ENCODE assay signal across 8 cellular contexts in genomic region chr14:64970776-64971451, GRCh38. TPM values are rescaled to one million over a fixed set of nuclear protein-coding genes. Genes with fewer than 3 reads are reported as not detected.
A peak's percentile ranks its signal among the peaks of the same experiment; 100 is the strongest.
DNase-seq lines count a peak whose midpoint lies in the region; ATAC-seq and TF ChIP-seq lines count a peak whose summit lies in the region.

No MANE protein-coding gene starts in this region.

- no peaks in the 10 kb centered on the region for H3K36me3 ChIP-seq in iPS-15b (ENCODE audit: control insufficient read depth, insufficient read depth, low read length)
- H3K36me3 ChIP-seq in smooth muscle cell (ENCODE audit: low read depth) = no peaks in the 10 kb centered on the region

- H2AFZ ChIP-seq in smooth muscle cell (ENCODE audit: low read depth) = no peak overlapping the region

- H3K27ac ChIP-seq in smooth muscle cell (ENCODE audit: low read depth) = no peak overlapping the region

- WGBS in smooth muscle cell (ENCODE audit: low lambda C conversion rate) = 54% methylated on average over 6 of the region's 6 CpGs

- H3K9me3 ChIP-seq in iPS-15b (ENCODE audit: control insufficient read depth, insufficient read depth, low read length) (no peaks in the 10 kb centered on the region), smooth muscle cell (replicated peaks; ENCODE audit: low read depth) (no peaks in the 10 kb centered on the region)

- DNase-seq in NCI-H2196 (lab: John Stamatoyannopoulos, UW; ENCODE audit: unreplicated experiment) (peak; percentile 17), NCI-H2196 treated with DMSO at 0.1 percent for 48 hours (lab: John Stamatoyannopoulos, UW; ENCODE audit: unreplicated experiment) (no peak), smooth muscle cell (lab: John Stamatoyannopoulos, UW; ENCODE audit: unreplicated experiment) (no peak), inferior parietal cortex (ENCODE audit: extremely low spot score) (no peak)
- no peak for DNase-seq in activated CD4-positive, CD25-positive, alpha-beta regulatory T cell treated with anti-CD3 and anti-CD28 coated beads, Interleukin-2, amount 50 U/mL, for 72 hours

- H4K20me1 ChIP-seq in smooth muscle cell (ENCODE audit: low read depth) = peaks cover 13% of the 10 kb centered on the region

- H3K4me1 ChIP-seq in iPS-15b (ENCODE audit: control insufficient read depth, insufficient read depth, low read length) (peaks cover 20% of the 10 kb centered on the region), smooth muscle cell (ENCODE audit: low read depth) (no peaks in the 10 kb centered on the region)

- H3K79me2 ChIP-seq in smooth muscle cell (ENCODE audit: low read depth) = no peaks in the 10 kb centered on the region

- no peaks in the 10 kb centered on the region for H3F3A ChIP-seq in smooth muscle cell (ENCODE audit: low read depth)

- TF ChIP-seq CTCF in WI38 (IDR thresholded peaks at IDR 0.05; ENCODE audit: low read depth, low read length) (no peak), smooth muscle cell (IDR thresholded peaks at IDR 0.05; ENCODE audit: borderline replicate concordance, insufficient read depth, poor library complexity, severe bottlenecking) (no peak)

- H3K4me2 ChIP-seq in smooth muscle cell = peak overlapping the region; percentile 98

- no peak for ATAC-seq in HG03432 (IDR thresholded peaks at IDR 0.05; ENCODE audit: unreplicated experiment)

- H3K4me3 ChIP-seq in WI38 (ENCODE audit: low read depth, low read length) (peak overlapping the region; percentile 63), iPS-15b (ENCODE audit: low read depth, low read length) (peak overlapping the region; percentile 74), smooth muscle cell (peak overlapping the region; percentile 80)

- H3K9ac ChIP-seq in iPS-15b (ENCODE audit: low read depth, low read length) (no peak overlapping the region), smooth muscle cell (ENCODE audit: low read depth) (no peak overlapping the region)

- H3K27me3 ChIP-seq in iPS-15b (ENCODE audit: control insufficient read depth, insufficient read depth, low read length) = no peaks in the 10 kb centered on the region
- no peaks in the 10 kb centered on the region for H3K27me3 ChIP-seq in smooth muscle cell (ENCODE audit: low read depth)

RNA-seq across cellular contexts. Expression of gene RAB15, which starts 1.2 kb away (rescaled TPM):
- 7.1 and 10.3 TPM in 2 replicates for total RNA-seq in smooth muscle cell
- 7.7 and 16.7 TPM in 2 replicates for polyA plus RNA-seq in smooth muscle cell

RNA-seq across cellular contexts. Expression of gene FNTB, which starts 15.8 kb away (rescaled TPM):
- total RNA-seq in smooth muscle cell = 9.3 and 11.0 TPM in 2 replicates
- 14.8 and 16.3 TPM in 2 replicates for polyA plus RNA-seq in smooth muscle cell

RNA-seq across cellular contexts. Expression of gene GPX2, which starts 28.4 kb away (rescaled TPM):
- 0.85 and 3.6 TPM in 2 replicates for total RNA-seq in smooth muscle cell
- polyA plus RNA-seq in smooth muscle cell = 0.30 and 1.3 TPM in 2 replicates

RNA-seq across cellular contexts. Expression of gene CHURC1, which starts 56.7 kb away (rescaled TPM):
- total RNA-seq in smooth muscle cell = 31.8 and 48.8 TPM in 2 replicates
- polyA plus RNA-seq in smooth muscle cell = 102 and 121 TPM in 2 replicates
